2 cellular contexts compared by ENCODE assay signal in the genomic region with DNA sequence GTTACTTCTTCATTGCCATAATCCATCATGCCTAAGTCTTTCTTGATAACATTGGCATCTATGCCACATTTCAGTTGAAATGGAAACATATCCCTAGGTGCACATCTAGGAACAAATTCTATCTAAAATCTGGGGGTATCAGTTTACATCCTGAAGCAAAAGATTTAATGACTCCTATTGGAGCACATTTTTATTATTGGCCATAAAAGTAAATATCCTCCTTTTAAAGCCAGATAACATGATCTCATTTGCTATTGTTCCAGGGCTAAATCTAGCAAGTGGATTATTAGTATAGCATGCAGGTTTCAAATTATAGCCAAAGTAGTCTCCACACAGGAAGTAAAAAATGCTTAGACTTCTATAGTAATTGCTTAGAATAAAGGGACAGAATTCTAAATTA.
TF ChIP-seq lines count a peak whose summit lies in the region.

No MANE protein-coding gene starts in this region.

TF ChIP-seq in HEK293, 187 proteins besides CTCF, POLR2A, EP300 and RAD21 (continued from another document and continues in another):
- TF ChIP-seq SCRT2 (tag by site-specific recombination; IDR thresholded peaks at IDR 0.05) (0 out of 2 replicates have a peak, but pooled peaks have one; percentile 24), ZNF404 (tag by site-specific recombination; IDR thresholded peaks at IDR 0.05) (no peak), SP7 (tag by site-specific recombination; IDR thresholded peaks at IDR 0.05) (peak; percentile 12; the same call in 1 of the 2 replicates), ZSCAN30 (tag by site-specific recombination; IDR thresholded peaks at IDR 0.05) (peak; percentile 40; the same call in 1 of the 2 replicates), KLF16 (tag by site-specific recombination; IDR thresholded peaks at IDR 0.05) (0 out of 2 replicates have a peak, but pooled peaks have one; percentile 34), HOXA7 (CRISPR knock-in tag; IDR thresholded peaks at IDR 0.05; ENCODE audit: borderline replicate concordance) (no peak), BCL11B (tag by site-specific recombination; IDR thresholded peaks at IDR 0.05; ENCODE audit: low read depth) (peak; percentile 67), MYNN (tag by site-specific recombination; IDR thresholded peaks at IDR 0.05; ENCODE audit: borderline replicate concordance) (no peak), FEZF1 (tag by site-specific recombination; IDR thresholded peaks at IDR 0.05) (peak; percentile 93), ZNF843 (tag by site-specific recombination; IDR thresholded peaks at IDR 0.05) (peak; percentile 96), ZNF629 (tag by site-specific recombination; IDR thresholded peaks at IDR 0.05) (no peak)
- TF ChIP-seq, protein P1, sequence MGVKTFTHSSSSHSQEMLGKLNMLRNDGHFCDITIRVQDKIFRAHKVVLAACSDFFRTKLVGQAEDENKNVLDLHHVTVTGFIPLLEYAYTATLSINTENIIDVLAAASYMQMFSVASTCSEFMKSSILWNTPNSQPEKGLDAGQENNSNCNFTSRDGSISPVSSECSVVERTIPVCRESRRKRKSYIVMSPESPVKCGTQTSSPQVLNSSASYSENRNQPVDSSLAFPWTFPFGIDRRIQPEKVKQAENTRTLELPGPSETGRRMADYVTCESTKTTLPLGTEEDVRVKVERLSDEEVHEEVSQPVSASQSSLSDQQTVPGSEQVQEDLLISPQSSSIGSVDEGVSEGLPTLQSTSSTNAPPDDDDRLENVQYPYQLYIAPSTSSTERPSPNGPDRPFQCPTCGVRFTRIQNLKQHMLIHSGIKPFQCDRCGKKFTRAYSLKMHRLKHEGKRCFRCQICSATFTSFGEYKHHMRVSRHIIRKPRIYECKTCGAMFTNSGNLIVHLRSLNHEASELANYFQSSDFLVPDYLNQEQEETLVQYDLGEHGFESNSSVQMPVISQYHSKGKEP (tag by site-specific recombination; IDR thresholded peaks at IDR 0.05) = peak; percentile 71
- TF ChIP-seq, protein P2, sequence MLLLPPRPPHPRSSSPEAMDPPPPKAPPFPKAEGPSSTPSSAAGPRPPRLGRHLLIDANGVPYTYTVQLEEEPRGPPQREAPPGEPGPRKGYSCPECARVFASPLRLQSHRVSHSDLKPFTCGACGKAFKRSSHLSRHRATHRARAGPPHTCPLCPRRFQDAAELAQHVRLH (tag by site-specific recombination; IDR thresholded peaks at IDR 0.05) = peak; percentile 52; the same call in 1 of the 2 replicates
- TF ChIP-seq, protein P3, sequence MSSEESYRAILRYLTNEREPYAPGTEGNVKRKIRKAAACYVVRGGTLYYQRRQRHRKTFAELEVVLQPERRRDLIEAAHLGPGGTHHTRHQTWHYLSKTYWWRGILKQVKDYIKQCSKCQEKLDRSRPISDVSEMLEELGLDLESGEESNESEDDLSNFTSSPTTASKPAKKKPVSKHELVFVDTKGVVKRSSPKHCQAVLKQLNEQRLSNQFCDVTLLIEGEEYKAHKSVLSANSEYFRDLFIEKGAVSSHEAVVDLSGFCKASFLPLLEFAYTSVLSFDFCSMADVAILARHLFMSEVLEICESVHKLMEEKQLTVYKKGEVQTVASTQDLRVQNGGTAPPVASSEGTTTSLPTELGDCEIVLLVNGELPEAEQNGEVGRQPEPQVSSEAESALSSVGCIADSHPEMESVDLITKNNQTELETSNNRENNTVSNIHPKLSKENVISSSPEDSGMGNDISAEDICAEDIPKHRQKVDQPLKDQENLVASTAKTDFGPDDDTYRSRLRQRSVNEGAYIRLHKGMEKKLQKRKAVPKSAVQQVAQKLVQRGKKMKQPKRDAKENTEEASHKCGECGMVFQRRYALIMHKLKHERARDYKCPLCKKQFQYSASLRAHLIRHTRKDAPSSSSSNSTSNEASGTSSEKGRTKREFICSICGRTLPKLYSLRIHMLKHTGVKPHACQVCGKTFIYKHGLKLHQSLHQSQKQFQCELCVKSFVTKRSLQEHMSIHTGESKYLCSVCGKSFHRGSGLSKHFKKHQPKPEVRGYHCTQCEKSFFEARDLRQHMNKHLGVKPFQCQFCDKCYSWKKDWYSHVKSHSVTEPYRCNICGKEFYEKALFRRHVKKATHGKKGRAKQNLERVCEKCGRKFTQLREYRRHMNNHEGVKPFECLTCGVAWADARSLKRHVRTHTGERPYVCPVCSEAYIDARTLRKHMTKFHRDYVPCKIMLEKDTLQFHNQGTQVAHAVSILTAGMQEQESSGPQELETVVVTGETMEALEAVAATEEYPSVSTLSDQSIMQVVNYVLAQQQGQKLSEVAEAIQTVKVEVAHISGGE (tag by site-specific recombination; conservative IDR thresholded peaks at IDR 0.05; ENCODE audit: low read depth) = peak; percentile 20; the same call in 1 of the 2 replicates
- TF ChIP-seq, protein P4, sequence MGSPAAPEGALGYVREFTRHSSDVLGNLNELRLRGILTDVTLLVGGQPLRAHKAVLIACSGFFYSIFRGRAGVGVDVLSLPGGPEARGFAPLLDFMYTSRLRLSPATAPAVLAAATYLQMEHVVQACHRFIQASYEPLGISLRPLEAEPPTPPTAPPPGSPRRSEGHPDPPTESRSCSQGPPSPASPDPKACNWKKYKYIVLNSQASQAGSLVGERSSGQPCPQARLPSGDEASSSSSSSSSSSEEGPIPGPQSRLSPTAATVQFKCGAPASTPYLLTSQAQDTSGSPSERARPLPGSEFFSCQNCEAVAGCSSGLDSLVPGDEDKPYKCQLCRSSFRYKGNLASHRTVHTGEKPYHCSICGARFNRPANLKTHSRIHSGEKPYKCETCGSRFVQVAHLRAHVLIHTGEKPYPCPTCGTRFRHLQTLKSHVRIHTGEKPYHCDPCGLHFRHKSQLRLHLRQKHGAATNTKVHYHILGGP (tag by site-specific recombination; IDR thresholded peaks at IDR 0.05) = peak; percentile 68
- TF ChIP-seq, protein P5, sequence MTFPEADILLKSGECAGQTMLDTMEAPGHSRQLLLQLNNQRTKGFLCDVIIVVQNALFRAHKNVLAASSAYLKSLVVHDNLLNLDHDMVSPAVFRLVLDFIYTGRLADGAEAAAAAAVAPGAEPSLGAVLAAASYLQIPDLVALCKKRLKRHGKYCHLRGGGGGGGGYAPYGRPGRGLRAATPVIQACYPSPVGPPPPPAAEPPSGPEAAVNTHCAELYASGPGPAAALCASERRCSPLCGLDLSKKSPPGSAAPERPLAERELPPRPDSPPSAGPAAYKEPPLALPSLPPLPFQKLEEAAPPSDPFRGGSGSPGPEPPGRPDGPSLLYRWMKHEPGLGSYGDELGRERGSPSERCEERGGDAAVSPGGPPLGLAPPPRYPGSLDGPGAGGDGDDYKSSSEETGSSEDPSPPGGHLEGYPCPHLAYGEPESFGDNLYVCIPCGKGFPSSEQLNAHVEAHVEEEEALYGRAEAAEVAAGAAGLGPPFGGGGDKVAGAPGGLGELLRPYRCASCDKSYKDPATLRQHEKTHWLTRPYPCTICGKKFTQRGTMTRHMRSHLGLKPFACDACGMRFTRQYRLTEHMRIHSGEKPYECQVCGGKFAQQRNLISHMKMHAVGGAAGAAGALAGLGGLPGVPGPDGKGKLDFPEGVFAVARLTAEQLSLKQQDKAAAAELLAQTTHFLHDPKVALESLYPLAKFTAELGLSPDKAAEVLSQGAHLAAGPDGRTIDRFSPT (tag by site-specific recombination; IDR thresholded peaks at IDR 0.05) = peak; percentile 33; the same call in 1 of the 2 replicates

TF ChIP-seq in HepG2, 621 proteins besides CTCF, POLR2A, EP300 and RAD21:
- TF ChIP-seq, protein P6, sequence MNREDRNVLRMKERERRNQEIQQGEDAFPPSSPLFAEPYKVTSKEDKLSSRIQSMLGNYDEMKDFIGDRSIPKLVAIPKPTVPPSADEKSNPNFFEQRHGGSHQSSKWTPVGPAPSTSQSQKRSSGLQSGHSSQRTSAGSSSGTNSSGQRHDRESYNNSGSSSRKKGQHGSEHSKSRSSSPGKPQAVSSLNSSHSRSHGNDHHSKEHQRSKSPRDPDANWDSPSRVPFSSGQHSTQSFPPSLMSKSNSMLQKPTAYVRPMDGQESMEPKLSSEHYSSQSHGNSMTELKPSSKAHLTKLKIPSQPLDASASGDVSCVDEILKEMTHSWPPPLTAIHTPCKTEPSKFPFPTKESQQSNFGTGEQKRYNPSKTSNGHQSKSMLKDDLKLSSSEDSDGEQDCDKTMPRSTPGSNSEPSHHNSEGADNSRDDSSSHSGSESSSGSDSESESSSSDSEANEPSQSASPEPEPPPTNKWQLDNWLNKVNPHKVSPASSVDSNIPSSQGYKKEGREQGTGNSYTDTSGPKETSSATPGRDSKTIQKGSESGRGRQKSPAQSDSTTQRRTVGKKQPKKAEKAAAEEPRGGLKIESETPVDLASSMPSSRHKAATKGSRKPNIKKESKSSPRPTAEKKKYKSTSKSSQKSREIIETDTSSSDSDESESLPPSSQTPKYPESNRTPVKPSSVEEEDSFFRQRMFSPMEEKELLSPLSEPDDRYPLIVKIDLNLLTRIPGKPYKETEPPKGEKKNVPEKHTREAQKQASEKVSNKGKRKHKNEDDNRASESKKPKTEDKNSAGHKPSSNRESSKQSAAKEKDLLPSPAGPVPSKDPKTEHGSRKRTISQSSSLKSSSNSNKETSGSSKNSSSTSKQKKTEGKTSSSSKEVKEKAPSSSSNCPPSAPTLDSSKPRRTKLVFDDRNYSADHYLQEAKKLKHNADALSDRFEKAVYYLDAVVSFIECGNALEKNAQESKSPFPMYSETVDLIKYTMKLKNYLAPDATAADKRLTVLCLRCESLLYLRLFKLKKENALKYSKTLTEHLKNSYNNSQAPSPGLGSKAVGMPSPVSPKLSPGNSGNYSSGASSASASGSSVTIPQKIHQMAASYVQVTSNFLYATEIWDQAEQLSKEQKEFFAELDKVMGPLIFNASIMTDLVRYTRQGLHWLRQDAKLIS (CRISPR knock-in tag; IDR thresholded peaks at IDR 0.05) = no peak
- TF ChIP-seq PHF8 (CRISPR knock-in tag; IDR thresholded peaks at IDR 0.05) (no peak), HNRNPLL (IDR thresholded peaks at IDR 0.05; ENCODE audit: low read depth, low read length, poor library complexity, severe bottlenecking) (no peak)
